In genomic region chr9:98315551-98316060, GRCh38 we compare ENCODE assay signal across 1 cellular context.
A peak's percentile ranks its signal among the peaks of the same experiment; 100 is the strongest.
TF ChIP-seq lines count a peak whose summit lies in the region.

No MANE protein-coding gene starts in this region.

TF ChIP-seq in K562, 482 proteins besides CTCF, POLR2A, EP300 and RAD21 (continued from another document and continues in another):
- no peak for TF ChIP-seq ZBTB5 (IDR thresholded peaks at IDR 0.05)
- TF ChIP-seq ZNF57 (CRISPR knock-in tag; IDR thresholded peaks at IDR 0.05): no peak
- TF ChIP-seq, protein P1, sequence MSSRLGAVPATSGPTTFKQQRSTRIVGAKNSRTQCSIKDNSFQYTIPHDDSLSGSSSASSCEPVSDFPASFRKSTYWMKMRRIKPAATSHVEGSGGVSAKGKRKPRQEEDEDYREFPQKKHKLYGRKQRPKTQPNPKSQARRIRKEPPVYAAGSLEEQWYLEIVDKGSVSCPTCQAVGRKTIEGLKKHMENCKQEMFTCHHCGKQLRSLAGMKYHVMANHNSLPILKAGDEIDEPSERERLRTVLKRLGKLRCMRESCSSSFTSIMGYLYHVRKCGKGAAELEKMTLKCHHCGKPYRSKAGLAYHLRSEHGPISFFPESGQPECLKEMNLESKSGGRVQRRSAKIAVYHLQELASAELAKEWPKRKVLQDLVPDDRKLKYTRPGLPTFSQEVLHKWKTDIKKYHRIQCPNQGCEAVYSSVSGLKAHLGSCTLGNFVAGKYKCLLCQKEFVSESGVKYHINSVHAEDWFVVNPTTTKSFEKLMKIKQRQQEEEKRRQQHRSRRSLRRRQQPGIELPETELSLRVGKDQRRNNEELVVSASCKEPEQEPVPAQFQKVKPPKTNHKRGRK (tag; IDR thresholded peaks at IDR 0.05): no peak
- TF ChIP-seq GATA2 (CRISPR knock-in tag; IDR thresholded peaks at IDR 0.05): no peak
- no peak for TF ChIP-seq ZFX (CRISPR knock-in tag; IDR thresholded peaks at IDR 0.05)
- no peak for TF ChIP-seq ZBTB8A (IDR thresholded peaks at IDR 0.05; ENCODE audit: partially characterized antibody)
- TF ChIP-seq, protein P2, sequence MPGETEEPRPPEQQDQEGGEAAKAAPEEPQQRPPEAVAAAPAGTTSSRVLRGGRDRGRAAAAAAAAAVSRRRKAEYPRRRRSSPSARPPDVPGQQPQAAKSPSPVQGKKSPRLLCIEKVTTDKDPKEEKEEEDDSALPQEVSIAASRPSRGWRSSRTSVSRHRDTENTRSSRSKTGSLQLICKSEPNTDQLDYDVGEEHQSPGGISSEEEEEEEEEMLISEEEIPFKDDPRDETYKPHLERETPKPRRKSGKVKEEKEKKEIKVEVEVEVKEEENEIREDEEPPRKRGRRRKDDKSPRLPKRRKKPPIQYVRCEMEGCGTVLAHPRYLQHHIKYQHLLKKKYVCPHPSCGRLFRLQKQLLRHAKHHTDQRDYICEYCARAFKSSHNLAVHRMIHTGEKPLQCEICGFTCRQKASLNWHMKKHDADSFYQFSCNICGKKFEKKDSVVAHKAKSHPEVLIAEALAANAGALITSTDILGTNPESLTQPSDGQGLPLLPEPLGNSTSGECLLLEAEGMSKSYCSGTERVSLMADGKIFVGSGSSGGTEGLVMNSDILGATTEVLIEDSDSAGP (CRISPR knock-in tag; IDR thresholded peaks at IDR 0.05): no peak
- TF ChIP-seq HOXB6 (CRISPR knock-in tag; IDR thresholded peaks at IDR 0.05; ENCODE audit: borderline replicate concordance): no peak
- TF ChIP-seq WHSC1 (IDR thresholded peaks at IDR 0.05; ENCODE audit: low read length): no peak
- TF ChIP-seq, protein P3, sequence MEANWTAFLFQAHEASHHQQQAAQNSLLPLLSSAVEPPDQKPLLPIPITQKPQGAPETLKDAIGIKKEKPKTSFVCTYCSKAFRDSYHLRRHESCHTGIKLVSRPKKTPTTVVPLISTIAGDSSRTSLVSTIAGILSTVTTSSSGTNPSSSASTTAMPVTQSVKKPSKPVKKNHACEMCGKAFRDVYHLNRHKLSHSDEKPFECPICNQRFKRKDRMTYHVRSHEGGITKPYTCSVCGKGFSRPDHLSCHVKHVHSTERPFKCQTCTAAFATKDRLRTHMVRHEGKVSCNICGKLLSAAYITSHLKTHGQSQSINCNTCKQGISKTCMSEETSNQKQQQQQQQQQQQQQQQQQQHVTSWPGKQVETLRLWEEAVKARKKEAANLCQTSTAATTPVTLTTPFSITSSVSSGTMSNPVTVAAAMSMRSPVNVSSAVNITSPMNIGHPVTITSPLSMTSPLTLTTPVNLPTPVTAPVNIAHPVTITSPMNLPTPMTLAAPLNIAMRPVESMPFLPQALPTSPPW (CRISPR knock-in tag; IDR thresholded peaks at IDR 0.05): peak; percentile 53; the same call in 1 of the 2 replicates
- peak; percentile 61 for TF ChIP-seq MEIS2 (IDR thresholded peaks at IDR 0.05; ENCODE audit: partially characterized antibody)
- peak; percentile 59 for TF ChIP-seq CREM (IDR thresholded peaks at IDR 0.05; ENCODE audit: low read depth)
- no peak for TF ChIP-seq COPS2 (conservative IDR thresholded peaks at IDR 0.05)
- no peak for TF ChIP-seq SNAPC5 (CRISPR knock-in tag; IDR thresholded peaks at IDR 0.05)
- peak; percentile 84 for TF ChIP-seq RB1 (IDR thresholded peaks at IDR 0.05; ENCODE audit: low read depth)
- no peak for TF ChIP-seq SMARCA4 (IDR thresholded peaks at IDR 0.05)
- TF ChIP-seq, protein P4, sequence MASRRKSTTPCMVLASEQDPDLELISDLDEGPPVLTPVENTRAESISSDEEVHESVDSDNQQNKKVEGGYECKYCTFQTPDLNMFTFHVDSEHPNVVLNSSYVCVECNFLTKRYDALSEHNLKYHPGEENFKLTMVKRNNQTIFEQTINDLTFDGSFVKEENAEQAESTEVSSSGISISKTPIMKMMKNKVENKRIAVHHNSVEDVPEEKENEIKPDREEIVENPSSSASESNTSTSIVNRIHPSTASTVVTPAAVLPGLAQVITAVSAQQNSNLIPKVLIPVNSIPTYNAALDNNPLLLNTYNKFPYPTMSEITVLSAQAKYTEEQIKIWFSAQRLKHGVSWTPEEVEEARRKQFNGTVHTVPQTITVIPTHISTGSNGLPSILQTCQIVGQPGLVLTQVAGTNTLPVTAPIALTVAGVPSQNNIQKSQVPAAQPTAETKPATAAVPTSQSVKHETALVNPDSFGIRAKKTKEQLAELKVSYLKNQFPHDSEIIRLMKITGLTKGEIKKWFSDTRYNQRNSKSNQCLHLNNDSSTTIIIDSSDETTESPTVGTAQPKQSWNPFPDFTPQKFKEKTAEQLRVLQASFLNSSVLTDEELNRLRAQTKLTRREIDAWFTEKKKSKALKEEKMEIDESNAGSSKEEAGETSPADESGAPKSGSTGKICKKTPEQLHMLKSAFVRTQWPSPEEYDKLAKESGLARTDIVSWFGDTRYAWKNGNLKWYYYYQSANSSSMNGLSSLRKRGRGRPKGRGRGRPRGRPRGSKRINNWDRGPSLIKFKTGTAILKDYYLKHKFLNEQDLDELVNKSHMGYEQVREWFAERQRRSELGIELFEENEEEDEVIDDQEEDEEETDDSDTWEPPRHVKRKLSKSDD (conservative IDR thresholded peaks at IDR 0.05; ENCODE audit: low read length): 0 out of 2 replicates have a peak, but pooled peaks have one; percentile 31
- no peak for TF ChIP-seq RREB1 (CRISPR knock-in tag; IDR thresholded peaks at IDR 0.05)
- TF ChIP-seq JUNB (CRISPR knock-in tag; conservative IDR thresholded peaks at IDR 0.05): no peak
- no peak for TF ChIP-seq ZNF197 (CRISPR knock-in tag; IDR thresholded peaks at IDR 0.05; ENCODE audit: low read depth)
- no peak for TF ChIP-seq ZFP36 (IDR thresholded peaks at IDR 0.05; ENCODE audit: low read depth, low read length, partially characterized antibody)
- TF ChIP-seq STAG1 (CRISPR knock-in tag; IDR thresholded peaks at IDR 0.05; ENCODE audit: borderline replicate concordance): peak; percentile 94
- peak; percentile 47; the same call in 1 of the 2 replicates for TF ChIP-seq XRCC5 (IDR thresholded peaks at IDR 0.05; ENCODE audit: low read depth, low read length)
- TF ChIP-seq E2F8 (IDR thresholded peaks at IDR 0.05; ENCODE audit: low read depth, partially characterized antibody): no peak
- TF ChIP-seq ZNF830 (CRISPR knock-in tag; IDR thresholded peaks at IDR 0.05): no peak
- TF ChIP-seq ZNF561 (CRISPR knock-in tag; conservative IDR thresholded peaks at IDR 0.05): no peak
- no peak for TF ChIP-seq ASH1L (IDR thresholded peaks at IDR 0.05; ENCODE audit: borderline replicate concordance, low read depth, partially characterized antibody)
- TF ChIP-seq ETV1 (tag; conservative IDR thresholded peaks at IDR 0.05; ENCODE audit: low read depth): peak; percentile 84
- 0 out of 2 replicates have a peak, but pooled peaks have one; percentile 18 for TF ChIP-seq MYC (IDR thresholded peaks at IDR 0.05; ENCODE audit: low read depth, low read length)
- no peak for TF ChIP-seq MYC (CRISPR knock-in tag; IDR thresholded peaks at IDR 0.05; ENCODE audit: borderline replicate concordance, low read depth)
- no peak for TF ChIP-seq EWSR1 (IDR thresholded peaks at IDR 0.05; ENCODE audit: borderline replicate concordance, low read depth, partially characterized antibody)
- TF ChIP-seq ZNF324 (CRISPR knock-in tag; IDR thresholded peaks at IDR 0.05): no peak
- TF ChIP-seq SMAD1 (IDR thresholded peaks at IDR 0.05; ENCODE audit: low read depth, low read length, partially characterized antibody): peak; percentile 21
- TF ChIP-seq HSF4 (CRISPR knock-in tag; IDR thresholded peaks at IDR 0.05; ENCODE audit: borderline replicate concordance): no peak
- TF ChIP-seq KAT7 (CRISPR knock-in tag; IDR thresholded peaks at IDR 0.05; ENCODE audit: borderline replicate concordance): peak; percentile 67; the same call in 1 of the 2 replicates
- TF ChIP-seq ZNF695 (CRISPR knock-in tag; IDR thresholded peaks at IDR 0.05): no peak
- TF ChIP-seq ZNF639 (CRISPR knock-in tag; conservative IDR thresholded peaks at IDR 0.05 in 1 of 2, IDR thresholded peaks at IDR 0.05 in 1 of 2): no peak
